In the genomic region with DNA sequence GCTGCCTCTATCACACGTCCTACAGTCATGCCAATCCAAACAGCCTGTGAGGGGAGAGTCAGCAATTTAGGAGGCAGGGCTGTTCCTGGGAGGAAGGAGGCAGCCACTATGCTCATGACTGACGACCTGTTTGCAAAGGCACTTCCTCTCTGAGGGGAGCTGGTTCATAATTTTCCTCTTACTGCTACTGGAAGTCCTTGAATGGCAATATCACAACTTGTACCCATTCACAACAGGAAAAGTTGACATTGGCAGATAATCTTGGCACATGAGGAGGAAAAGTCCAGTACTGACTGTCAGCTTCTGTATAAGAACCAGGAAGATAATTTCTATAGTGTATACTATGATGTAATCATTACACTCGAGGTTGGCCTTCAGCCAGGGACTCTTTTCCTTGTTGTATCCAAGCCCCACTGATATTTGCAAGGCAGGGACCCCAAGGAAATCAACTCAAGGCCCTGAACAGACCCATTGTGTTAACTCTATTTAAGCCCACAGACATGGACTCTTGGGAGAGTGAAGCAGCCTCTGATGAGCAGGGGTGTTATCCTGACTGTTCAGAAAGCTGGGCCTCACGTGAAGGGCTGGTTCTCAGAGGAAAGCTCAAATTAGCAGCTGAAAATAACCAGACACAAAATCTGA, we compare ENCODE assay signal across 17 cellular contexts.
A peak's percentile ranks its signal among the peaks of the same experiment; 100 is the strongest.
DNase-seq lines count a peak whose midpoint lies in the region; ATAC-seq and TF ChIP-seq lines count a peak whose summit lies in the region.
"Had no signal": no experiment of that assay in that cellular context is flagged by ENCODE, and none has a peak within 500 bp of the region (broad histone marks: within the 10 kb centered on the region; RNA-seq: fewer than 3 reads in every experiment).

No MANE protein-coding gene starts in this region.

- TF ChIP-seq EP300 in transverse colon (IDR thresholded peaks at IDR 0.05; ENCODE audit: low read depth) = no peak

- H3K4me3 ChIP-seq in colonic mucosa (no peak overlapping the region), right lobe of liver (no peak overlapping the region), transverse colon (no peak overlapping the region)

- no peaks in the 10 kb centered on the region for H3K27me3 ChIP-seq in colonic mucosa
- H3K27me3 ChIP-seq in right lobe of liver = no peaks in the 10 kb centered on the region
- H3K27me3 ChIP-seq in transverse colon = no peaks in the 10 kb centered on the region

- H3K4me1 ChIP-seq in colonic mucosa (no peaks in the 10 kb centered on the region), right lobe of liver (no peaks in the 10 kb centered on the region), transverse colon (peaks cover 0 to 9% (median 3%) of the 10 kb centered on the region in 4 donors)
- H3K4me1 ChIP-seq: Caco-2, foreskin keratinocyte had no signal

- no peaks in the 10 kb centered on the region for H3K36me3 ChIP-seq in colonic mucosa
- H3K36me3 ChIP-seq in right lobe of liver = no peaks in the 10 kb centered on the region
- H3K36me3 ChIP-seq in transverse colon = no peaks in the 10 kb centered on the region

- ATAC-seq in right lobe of liver = peak; percentile 31 to 78 (median 56)
- ATAC-seq in HG03342 (IDR thresholded peaks at IDR 0.05; ENCODE audit: unreplicated experiment) = no peak
- ATAC-seq: activated naive CD8-positive, alpha-beta T cell treated with anti-CD3 and anti-CD28 coated beads, Interleukin-2, amount 50 U/mL, for 24 hours; foreskin keratinocyte; WTC11 had no signal

- intact Hi-C loops in colonic mucosa (cut with DNase I) = no loop called here
- intact Hi-C loops in right lobe of liver (cut with DNase I) = no loop called here
- intact Hi-C loops in transverse colon (cut with DNase I; ENCODE audit: low total_unique reads) = no loop called here

- TF ChIP-seq CTCF in colonic mucosa (IDR thresholded peaks at IDR 0.05) (no peak), right lobe of liver (IDR thresholded peaks at IDR 0.05) (no peak), transverse colon (IDR thresholded peaks at IDR 0.05) (no peak)

- DNase-seq in NCI-H2227 (lab: John Stamatoyannopoulos, UW; ENCODE audit: unreplicated experiment) (peak; percentile 4), NCI-H2227 treated with DMSO at 0.1 percent for 48 hours (lab: John Stamatoyannopoulos, UW) (no peak), colonic mucosa (peak; percentile 59), right lobe of liver (no peak), transverse colon (peak; percentile 41), GM19240 (ENCODE audit: insufficient read length, low spot score) (no peak), occipital lobe (lab: John Stamatoyannopoulos, UW) (no peak)
- DNase-seq: activated CD8-positive, alpha-beta memory T cell treated with anti-CD3 and anti-CD28 coated beads, Interleukin-2, amount 50 U/mL, for 48 hours; activated naive CD8-positive, alpha-beta T cell treated with anti-CD3 and anti-CD28 coated beads, Interleukin-2, amount 50 U/mL, for 24 hours; Caco-2; foreskin keratinocyte; kidney; NCI-H526 treated with DMSO at 0.1 percent for 48 hours; SHP77 treated with DMSO at 0.1 percent for 48 hours; trophoblast cell had no signal

- in situ Hi-C loops in transverse colon (cut with MboI; ENCODE audit: low pct_ligation_motif_present in 1 of 4, low pct_unique_long_range_greater_than_20kb in 1 of 4, low sequenced_read_pairs in 3 of 4) = no loop called here

- H3K9ac ChIP-seq in colonic mucosa (ENCODE audit: low read depth in 2 of 2, low read length in 2 of 2) = no peak overlapping the region

- H3K27ac ChIP-seq in colonic mucosa (no peak overlapping the region), right lobe of liver (no peak overlapping the region), transverse colon (peak overlapping the region in 1 of 4 donors; percentile 20)
- H3K27ac ChIP-seq: foreskin keratinocyte had no signal

- H3K9me3 ChIP-seq in colonic mucosa (no peaks in the 10 kb centered on the region), right lobe of liver (no peaks in the 10 kb centered on the region), transverse colon (no peaks in the 10 kb centered on the region)
- H3K9me3 ChIP-seq: Caco-2 had no signal

- no peak for TF ChIP-seq POLR2A in right lobe of liver (IDR thresholded peaks at IDR 0.05)
- TF ChIP-seq POLR2A in transverse colon (IDR thresholded peaks at IDR 0.05) = no peak

- 23% methylated on average over 4 of the region's 4 CpGs for WGBS in right lobe of liver (ENCODE audit: insufficient coverage, low coverage, low lambda C conversion rate, missing lambda C conversion rate)
- 0 to 26% methylated on average over 1 to 4 of the region's 4 CpGs for WGBS in transverse colon (ENCODE audit: low coverage in 1 of 2), 2 donors

Comparison
In these comparisons a context has a peak if more than half of its experiments do, and no peak if none do; other contexts are left out.
1. DNase-seq: peak in NCI-H2227 (single experiment), colonic mucosa (single experiment) and transverse colon (single experiment); none in NCI-H2227 treated with DMSO at 0.1 percent for 48 hours (single experiment), right lobe of liver (0 of 3), GM19240 (single experiment) and occipital lobe (single experiment).